Comparison of ENCODE assay signal across 1 cellular context in the genomic region with DNA sequence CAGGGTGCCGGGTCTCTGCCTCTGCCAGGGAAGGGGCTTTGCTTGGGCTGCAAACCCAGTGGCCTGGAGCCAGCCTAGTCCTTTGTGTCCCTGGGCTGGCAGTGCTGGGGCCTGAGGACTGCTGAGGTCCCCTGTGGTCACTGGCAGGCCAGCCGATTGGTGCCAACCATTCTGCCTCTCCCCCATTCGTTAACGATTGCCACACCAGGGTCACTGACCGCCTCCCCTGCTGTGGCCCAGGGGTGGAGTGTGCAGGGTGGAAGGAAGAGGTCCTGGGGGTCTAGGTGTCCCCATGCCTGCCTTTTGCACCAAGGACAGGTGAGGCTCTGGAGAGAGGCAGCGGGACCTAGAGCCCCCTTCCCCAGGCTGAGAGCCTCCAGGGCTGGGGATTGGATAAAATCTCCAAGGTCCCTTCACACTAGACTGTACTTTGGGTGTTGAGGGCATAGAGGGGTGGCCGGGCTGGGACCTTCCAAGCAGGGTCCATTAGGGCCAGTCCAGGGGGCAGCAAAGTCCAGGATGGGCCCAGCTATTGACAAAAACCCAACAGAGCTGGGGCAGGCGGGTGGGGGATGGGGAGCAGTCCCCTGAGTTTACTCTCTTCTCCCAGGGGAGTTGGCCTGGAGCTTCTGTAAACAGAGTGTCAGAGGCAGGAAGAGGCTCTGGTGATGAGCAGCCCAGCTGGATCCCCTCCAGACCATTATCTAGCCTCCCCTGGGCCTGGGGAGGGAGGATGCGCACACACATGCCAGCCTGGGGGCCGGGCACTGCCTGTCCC.
A peak's percentile ranks its signal among the peaks of the same experiment; 100 is the strongest.
TF ChIP-seq lines count a peak whose summit lies in the region.

No MANE protein-coding gene starts in this region.

TF ChIP-seq in HepG2, 621 proteins besides CTCF, POLR2A, EP300 and RAD21 (continued from another document and continues in another):
- TF ChIP-seq, protein P1, sequence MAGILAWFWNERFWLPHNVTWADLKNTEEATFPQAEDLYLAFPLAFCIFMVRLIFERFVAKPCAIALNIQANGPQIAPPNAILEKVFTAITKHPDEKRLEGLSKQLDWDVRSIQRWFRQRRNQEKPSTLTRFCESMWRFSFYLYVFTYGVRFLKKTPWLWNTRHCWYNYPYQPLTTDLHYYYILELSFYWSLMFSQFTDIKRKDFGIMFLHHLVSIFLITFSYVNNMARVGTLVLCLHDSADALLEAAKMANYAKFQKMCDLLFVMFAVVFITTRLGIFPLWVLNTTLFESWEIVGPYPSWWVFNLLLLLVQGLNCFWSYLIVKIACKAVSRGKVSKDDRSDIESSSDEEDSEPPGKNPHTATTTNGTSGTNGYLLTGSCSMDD (CRISPR knock-in tag; IDR thresholded peaks at IDR 0.05), result no peak
- TF ChIP-seq JDP2 (CRISPR knock-in tag; IDR thresholded peaks at IDR 0.05; ENCODE audit: borderline replicate concordance) (no peak), ZNF496 (CRISPR knock-in tag; IDR thresholded peaks at IDR 0.05; ENCODE audit: insufficient replicate concordance) (no peak), ZNF7 (CRISPR knock-in tag; IDR thresholded peaks at IDR 0.05) (no peak), KLF11 (CRISPR knock-in tag; IDR thresholded peaks at IDR 0.05) (no peak), ZNF652 (CRISPR knock-in tag; IDR thresholded peaks at IDR 0.05; ENCODE audit: borderline replicate concordance, low read depth) (0 out of 2 replicates have a peak, but pooled peaks have one; percentile 18), SAP130 (CRISPR knock-in tag; IDR thresholded peaks at IDR 0.05; ENCODE audit: low read depth) (peak; percentile 81), DDIT3 (CRISPR knock-in tag; IDR thresholded peaks at IDR 0.05) (no peak), ATF7-NPFF (CRISPR knock-in tag; IDR thresholded peaks at IDR 0.05; ENCODE audit: low read depth) (no peak), ZNF33A (CRISPR knock-in tag; IDR thresholded peaks at IDR 0.05; ENCODE audit: borderline replicate concordance) (no peak), U2AF1 (optimal IDR thresholded peaks at IDR 0.05; ENCODE audit: low read depth, low read length) (no peak), TCF7 (IDR thresholded peaks at IDR 0.05; ENCODE audit: low read depth) (no peak), ZBTB42 (CRISPR knock-in tag; IDR thresholded peaks at IDR 0.05) (no peak; the same call in 1 of the 2 replicates), U2AF2 (IDR thresholded peaks at IDR 0.05; ENCODE audit: low read depth, low read length) (no peak), ZNF580 (CRISPR knock-in tag; IDR thresholded peaks at IDR 0.05; ENCODE audit: borderline replicate concordance, low read depth) (no peak), ATF2 (CRISPR knock-in tag; IDR thresholded peaks at IDR 0.05) (no peak), ZNF280D (CRISPR knock-in tag; IDR thresholded peaks at IDR 0.05) (no peak), SETDB1 (CRISPR knock-in tag; IDR thresholded peaks at IDR 0.05; ENCODE audit: borderline replicate concordance) (no peak), ZSCAN22 (CRISPR knock-in tag; IDR thresholded peaks at IDR 0.05) (no peak), SNAI1 (CRISPR knock-in tag; IDR thresholded peaks at IDR 0.05; ENCODE audit: borderline replicate concordance) (no peak; the same call in 1 of the 2 replicates), NFE2L2 (IDR thresholded peaks at IDR 0.05; ENCODE audit: low read length) (no peak), ZNF121 (CRISPR knock-in tag; IDR thresholded peaks at IDR 0.05) (peak; percentile 81), IKZF1 (IDR thresholded peaks at IDR 0.05) (no peak), NFIC (IDR thresholded peaks at IDR 0.05; ENCODE audit: low read length) (no peak), FOXA3 (CRISPR knock-in tag; IDR thresholded peaks at IDR 0.05) (peak; percentile 81), MBNL3 (CRISPR knock-in tag; conservative IDR thresholded peaks at IDR 0.05) (no peak), HMGXB4 (CRISPR knock-in tag; IDR thresholded peaks at IDR 0.05; ENCODE audit: borderline replicate concordance in 1 of 2, low read depth in 1 of 2) (peak; percentile 10 to 54; a peak in 2 of 4 replicates), CBX5 (CRISPR knock-in tag; IDR thresholded peaks at IDR 0.05; ENCODE audit: borderline replicate concordance) (no peak), ONECUT2 (CRISPR knock-in tag; IDR thresholded peaks at IDR 0.05) (no peak), RFXANK (CRISPR knock-in tag; IDR thresholded peaks at IDR 0.05) (no peak), ZNF142 (CRISPR knock-in tag; IDR thresholded peaks at IDR 0.05) (peak; percentile 22; the same call in 1 of the 2 replicates), ZNF451 (CRISPR knock-in tag; IDR thresholded peaks at IDR 0.05) (no peak; the same call in 1 of the 2 replicates), EZH2 (conservative IDR thresholded peaks at IDR 0.05; ENCODE audit: low read depth, low read length) (no peak), MTF1 (CRISPR knock-in tag; IDR thresholded peaks at IDR 0.05) (no peak), RXRB (CRISPR knock-in tag; IDR thresholded peaks at IDR 0.05; ENCODE audit: borderline replicate concordance) (peak; percentile 67), NFKB2 (CRISPR knock-in tag; IDR thresholded peaks at IDR 0.05; ENCODE audit: borderline replicate concordance) (no peak; the same call in 1 of the 2 replicates), ZNF569 (CRISPR knock-in tag; IDR thresholded peaks at IDR 0.05; ENCODE audit: borderline replicate concordance) (no peak)
- TF ChIP-seq, protein P2, sequence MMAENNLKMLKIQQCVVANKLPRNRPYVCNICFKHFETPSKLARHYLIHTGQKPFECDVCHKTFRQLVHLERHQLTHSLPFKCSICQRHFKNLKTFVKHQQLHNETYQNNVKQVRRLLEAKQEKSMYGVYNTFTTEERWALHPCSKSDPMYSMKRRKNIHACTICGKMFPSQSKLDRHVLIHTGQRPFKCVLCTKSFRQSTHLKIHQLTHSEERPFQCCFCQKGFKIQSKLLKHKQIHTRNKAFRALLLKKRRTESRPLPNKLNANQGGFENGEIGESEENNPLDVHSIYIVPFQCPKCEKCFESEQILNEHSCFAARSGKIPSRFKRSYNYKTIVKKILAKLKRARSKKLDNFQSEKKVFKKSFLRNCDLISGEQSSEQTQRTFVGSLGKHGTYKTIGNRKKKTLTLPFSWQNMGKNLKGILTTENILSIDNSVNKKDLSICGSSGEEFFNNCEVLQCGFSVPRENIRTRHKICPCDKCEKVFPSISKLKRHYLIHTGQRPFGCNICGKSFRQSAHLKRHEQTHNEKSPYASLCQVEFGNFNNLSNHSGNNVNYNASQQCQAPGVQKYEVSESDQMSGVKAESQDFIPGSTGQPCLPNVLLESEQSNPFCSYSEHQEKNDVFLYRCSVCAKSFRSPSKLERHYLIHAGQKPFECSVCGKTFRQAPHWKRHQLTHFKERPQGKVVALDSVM (CRISPR knock-in tag; IDR thresholded peaks at IDR 0.05), result peak; percentile 45
- TF ChIP-seq, protein P3, sequence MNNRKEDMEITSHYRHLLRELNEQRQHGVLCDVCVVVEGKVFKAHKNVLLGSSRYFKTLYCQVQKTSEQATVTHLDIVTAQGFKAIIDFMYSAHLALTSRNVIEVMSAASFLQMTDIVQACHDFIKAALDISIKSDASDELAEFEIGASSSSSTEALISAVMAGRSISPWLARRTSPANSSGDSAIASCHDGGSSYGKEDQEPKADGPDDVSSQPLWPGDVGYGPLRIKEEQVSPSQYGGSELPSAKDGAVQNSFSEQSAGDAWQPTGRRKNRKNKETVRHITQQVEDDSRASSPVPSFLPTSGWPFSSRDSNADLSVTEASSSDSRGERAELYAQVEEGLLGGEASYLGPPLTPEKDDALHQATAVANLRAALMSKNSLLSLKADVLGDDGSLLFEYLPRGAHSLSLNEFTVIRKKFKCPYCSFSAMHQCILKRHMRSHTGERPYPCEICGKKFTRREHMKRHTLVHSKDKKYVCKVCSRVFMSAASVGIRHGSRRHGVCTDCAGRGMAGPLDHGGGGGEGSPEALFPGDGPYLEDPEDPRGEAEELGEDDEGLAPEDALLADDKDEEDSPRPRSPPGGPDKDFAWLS (CRISPR knock-in tag; IDR thresholded peaks at IDR 0.05; ENCODE audit: borderline replicate concordance), result peak; percentile 89; the same call in 1 of the 2 replicates
- TF ChIP-seq, protein P4, sequence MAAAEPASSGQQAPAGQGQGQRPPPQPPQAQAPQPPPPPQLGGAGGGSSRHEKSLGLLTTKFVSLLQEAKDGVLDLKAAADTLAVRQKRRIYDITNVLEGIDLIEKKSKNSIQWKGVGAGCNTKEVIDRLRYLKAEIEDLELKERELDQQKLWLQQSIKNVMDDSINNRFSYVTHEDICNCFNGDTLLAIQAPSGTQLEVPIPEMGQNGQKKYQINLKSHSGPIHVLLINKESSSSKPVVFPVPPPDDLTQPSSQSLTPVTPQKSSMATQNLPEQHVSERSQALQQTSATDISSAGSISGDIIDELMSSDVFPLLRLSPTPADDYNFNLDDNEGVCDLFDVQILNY (CRISPR knock-in tag; conservative IDR thresholded peaks at IDR 0.05), result no peak
